Comparison of ENCODE assay signal across 8 cellular contexts in the genomic region with DNA sequence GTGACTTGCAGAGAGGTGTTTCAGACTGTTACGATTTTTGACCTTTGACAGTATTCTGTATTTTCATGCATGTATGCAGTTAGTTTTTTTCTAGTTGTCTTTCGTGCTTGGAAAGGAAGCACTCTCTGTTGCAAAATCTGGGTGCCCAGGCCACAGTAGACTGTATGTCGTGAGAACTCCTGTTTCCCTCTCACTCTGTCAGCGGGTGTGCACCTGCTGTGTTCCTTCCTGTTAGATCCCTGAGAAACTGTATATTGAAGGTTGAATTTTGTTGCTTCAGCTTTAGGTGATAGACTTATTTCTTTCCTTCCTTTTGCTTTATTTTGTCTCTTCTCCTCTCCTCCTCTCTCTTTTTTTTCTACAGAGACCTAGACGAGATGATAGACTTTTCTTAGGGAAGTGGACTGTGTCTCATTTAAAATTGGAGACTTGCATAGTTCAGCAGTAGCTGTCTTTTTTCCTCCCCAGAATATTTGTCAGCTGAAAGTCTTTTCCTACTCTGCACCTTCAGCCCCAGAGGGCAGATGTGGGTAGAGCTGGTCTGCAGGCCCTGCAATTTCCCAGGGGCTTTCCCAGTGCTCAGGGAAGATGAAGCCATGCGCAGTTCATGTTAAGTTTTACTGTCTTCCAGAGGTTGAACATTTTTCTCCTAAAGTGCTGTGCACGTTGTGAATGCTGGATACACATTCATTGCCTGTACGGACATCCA.
A peak's percentile ranks its signal among the peaks of the same experiment; 100 is the strongest.
DNase-seq lines count a peak whose midpoint lies in the region; ATAC-seq and TF ChIP-seq lines count a peak whose summit lies in the region.

No MANE protein-coding gene starts in this region.

- DNase-seq in GM13977 (ENCODE audit: low spot score) (peak; percentile 55), NOMO-1 treated with dmso at 0.1 percent for 144 hours (lab: John Stamatoyannopoulos, UW; ENCODE audit: unreplicated experiment) (peak; percentile 43), COR-L47 (lab: John Stamatoyannopoulos, UW) (no peak), NCI-H2107 treated with DMSO at 0.1 percent for 48 hours (lab: John Stamatoyannopoulos, UW; ENCODE audit: unreplicated experiment) (no peak)
- peak; percentile 51 for DNase-seq in stimulated activated CD4-positive, alpha-beta T cell treated with anti-CD3 and anti-CD28 coated beads, Interleukin-15, amount 100 ng/mL, for 24 hours

- H3K27me3 ChIP-seq in iPS-18a (ENCODE audit: control insufficient read depth, insufficient read depth, low read length), result no peaks in the 10 kb centered on the region

- H3K4me1 ChIP-seq in iPS-18a (ENCODE audit: control insufficient read depth, low read depth, low read length), result peaks cover 24% of the 10 kb centered on the region

- H3K36me3 ChIP-seq in iPS-18a (ENCODE audit: control insufficient read depth, low read depth, low read length), result no peaks in the 10 kb centered on the region

- peak overlapping the region; percentile 80 for H3K9ac ChIP-seq in iPS-18a (ENCODE audit: low read length)

- H3K9me3 ChIP-seq in iPS-18a (ENCODE audit: control insufficient read depth, low read depth, low read length), result no peaks in the 10 kb centered on the region

- H3K27ac ChIP-seq in iPS-18a (ENCODE audit: low read length), result no peak overlapping the region

- peak overlapping the region; percentile 95 for H3K27ac Mint-ChIP-seq in activated naive CD8-positive, alpha-beta T cell

- peak overlapping the region; percentile 93 for H3K4me3 Mint-ChIP-seq in activated naive CD8-positive, alpha-beta T cell

- H3K9me3 Mint-ChIP-seq in activated naive CD8-positive, alpha-beta T cell (ENCODE audit: low read depth), result no peaks in the 10 kb centered on the region

- peaks cover 54% of the 10 kb centered on the region for H3K4me1 Mint-ChIP-seq in activated naive CD8-positive, alpha-beta T cell (ENCODE audit: low read depth)

- peak overlapping the region; percentile 64 for H3K4me3 ChIP-seq in iPS-18a (ENCODE audit: low read length)

- peaks cover 2% of the 10 kb centered on the region for H3K36me3 Mint-ChIP-seq in activated naive CD8-positive, alpha-beta T cell

- no peaks in the 10 kb centered on the region for H3K27me3 Mint-ChIP-seq in activated naive CD8-positive, alpha-beta T cell

- no peak for TF ChIP-seq CTCF in GM13977 (IDR thresholded peaks at IDR 0.05; ENCODE audit: extremely low read depth, insufficient read depth, missing control alignments)

- in situ Hi-C loops in GM13977 (cut with MboI; ENCODE audit: low pct_unique_long_range_greater_than_20kb, low sequenced_read_pairs, unreplicated experiment), result no loop called here

- ATAC-seq in HG03095 (IDR thresholded peaks at IDR 0.05; ENCODE audit: unreplicated experiment), result no peak

Comparison
In these comparisons a context has a peak if more than half of its experiments do, and no peak if none do; other contexts are left out.
1. DNase-seq: peak in GM13977 (single experiment), NOMO-1 treated with dmso at 0.1 percent for 144 hours (single experiment) and stimulated activated CD4-positive, alpha-beta T cell treated with anti-CD3 and anti-CD28 coated beads, Interleukin-15, amount 100 ng/mL, for 24 hours (single experiment); none in COR-L47 (single experiment) and NCI-H2107 treated with DMSO at 0.1 percent for 48 hours (single experiment).